1 cellular context compared by ENCODE assay signal in the genomic region with DNA sequence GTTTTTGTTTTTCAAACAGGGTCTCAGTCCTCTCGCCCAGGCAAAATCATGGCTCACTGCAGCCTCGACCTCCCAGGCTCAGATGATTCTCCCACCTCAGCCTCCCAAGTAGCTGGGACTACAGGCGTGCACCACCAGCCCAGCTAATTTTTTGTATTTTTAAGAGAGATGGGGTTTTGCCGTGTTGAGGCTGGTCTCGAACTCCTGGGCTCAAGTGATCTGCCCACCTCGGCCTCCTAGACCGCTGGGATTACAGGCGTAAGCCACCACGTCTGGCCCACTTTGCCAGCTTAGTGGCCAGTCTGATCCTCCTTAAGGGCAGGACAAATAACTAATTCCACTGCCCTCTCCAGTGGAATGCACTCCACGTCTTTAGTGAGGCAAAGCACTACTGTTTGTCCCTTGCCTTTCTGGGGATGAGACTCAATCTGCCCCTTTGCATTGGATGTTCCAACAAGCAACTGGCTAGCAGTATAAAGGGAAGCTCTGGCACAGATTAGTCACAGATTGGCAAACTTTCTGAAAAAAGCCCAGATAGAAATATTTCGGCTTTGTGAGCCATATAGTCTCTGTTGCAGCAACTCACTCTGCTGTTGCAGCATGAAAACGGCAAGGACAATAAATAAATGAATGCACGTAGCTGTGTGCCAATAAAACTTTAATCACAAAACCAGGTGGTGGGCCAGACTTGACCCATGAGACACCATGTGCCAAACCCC.
TF ChIP-seq lines count a peak whose summit lies in the region.

No MANE protein-coding gene starts in this region.

TF ChIP-seq in K562, 482 proteins besides CTCF, POLR2A, EP300 and RAD21 (continued from another document):
- TF ChIP-seq, protein P1, sequence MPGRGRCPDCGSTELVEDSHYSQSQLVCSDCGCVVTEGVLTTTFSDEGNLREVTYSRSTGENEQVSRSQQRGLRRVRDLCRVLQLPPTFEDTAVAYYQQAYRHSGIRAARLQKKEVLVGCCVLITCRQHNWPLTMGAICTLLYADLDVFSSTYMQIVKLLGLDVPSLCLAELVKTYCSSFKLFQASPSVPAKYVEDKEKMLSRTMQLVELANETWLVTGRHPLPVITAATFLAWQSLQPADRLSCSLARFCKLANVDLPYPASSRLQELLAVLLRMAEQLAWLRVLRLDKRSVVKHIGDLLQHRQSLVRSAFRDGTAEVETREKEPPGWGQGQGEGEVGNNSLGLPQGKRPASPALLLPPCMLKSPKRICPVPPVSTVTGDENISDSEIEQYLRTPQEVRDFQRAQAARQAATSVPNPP (IDR thresholded peaks at IDR 0.05; ENCODE audit: borderline replicate concordance, insufficient read depth, insufficient read length), result no peak
